1 cellular context compared by ENCODE assay signal in the genomic region with DNA sequence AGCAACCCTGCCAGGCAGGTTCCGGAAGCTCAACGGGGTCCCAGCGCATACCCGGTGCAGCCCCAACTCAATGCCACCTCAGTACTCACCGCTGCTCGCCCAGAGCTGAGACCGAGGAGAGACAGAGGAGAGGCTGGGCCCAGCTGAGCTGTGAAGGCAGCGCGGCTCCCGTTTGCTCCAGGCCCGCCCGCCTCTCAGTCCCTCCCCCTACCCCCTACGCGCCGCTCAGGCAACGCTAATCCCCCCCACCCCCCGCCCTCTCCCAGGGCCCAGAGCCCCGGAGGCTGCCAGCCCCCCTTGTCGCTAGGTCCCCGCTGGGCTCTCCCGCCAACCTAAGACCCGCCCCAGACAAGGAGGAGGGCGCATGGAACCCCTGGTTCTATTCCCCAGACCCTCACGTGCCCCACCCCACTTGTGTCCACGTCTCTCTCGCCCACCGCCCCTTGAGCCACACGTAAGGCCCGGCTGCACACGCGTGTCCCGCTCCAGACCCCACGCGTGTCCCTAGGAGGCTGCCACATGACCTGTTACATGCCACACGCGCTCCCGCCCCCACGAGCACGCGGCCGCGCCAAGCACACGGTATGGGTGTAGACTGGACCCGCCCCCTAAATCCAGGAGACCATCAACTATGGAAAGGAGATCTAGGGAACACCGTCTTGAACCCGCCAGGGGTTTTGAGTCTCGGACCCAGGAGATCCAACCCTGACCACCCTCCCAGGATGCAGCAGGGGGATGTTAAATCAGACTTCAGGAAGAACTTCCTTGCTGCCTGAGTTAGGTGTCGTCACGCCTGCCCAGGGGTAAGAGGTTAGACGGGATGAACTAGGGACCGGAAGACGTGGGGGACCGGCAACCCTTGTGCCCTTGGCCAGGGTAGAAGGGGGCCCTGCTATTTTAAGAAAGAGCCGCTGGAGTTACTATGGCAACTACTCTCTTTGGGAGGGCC.
A peak's percentile ranks its signal among the peaks of the same experiment; 100 is the strongest.
TF ChIP-seq lines count a peak whose summit lies in the region.

Gene PSD (minus strand): TSS at position 174 of the 949 bp plus-strand sequence. CDS start 1,747 bp downstream, outside the sequence.

TF ChIP-seq in GM23338, 12 proteins besides CTCF, POLR2A, EP300 and RAD21:
- TF ChIP-seq ZNF462 (CRISPR knock-in tag; IDR thresholded peaks at IDR 0.05) (no peak), CREB1 (CRISPR knock-in tag; IDR thresholded peaks at IDR 0.05; ENCODE audit: low read depth) (peak; percentile 51; the same call in 1 of the 2 replicates), EZH2 (IDR thresholded peaks at IDR 0.05; ENCODE audit: low read depth, unreplicated experiment) (no peak), EZH2phosphoT487 (IDR thresholded peaks at IDR 0.05; ENCODE audit: unreplicated experiment) (no peak), POLR2AphosphoS5 (IDR thresholded peaks at IDR 0.05; ENCODE audit: low read depth) (peak; percentile 46; the same call in 1 of the 2 replicates), NANOG (IDR thresholded peaks at IDR 0.05; ENCODE audit: borderline replicate concordance) (no peak)
- TF ChIP-seq, protein P1, sequence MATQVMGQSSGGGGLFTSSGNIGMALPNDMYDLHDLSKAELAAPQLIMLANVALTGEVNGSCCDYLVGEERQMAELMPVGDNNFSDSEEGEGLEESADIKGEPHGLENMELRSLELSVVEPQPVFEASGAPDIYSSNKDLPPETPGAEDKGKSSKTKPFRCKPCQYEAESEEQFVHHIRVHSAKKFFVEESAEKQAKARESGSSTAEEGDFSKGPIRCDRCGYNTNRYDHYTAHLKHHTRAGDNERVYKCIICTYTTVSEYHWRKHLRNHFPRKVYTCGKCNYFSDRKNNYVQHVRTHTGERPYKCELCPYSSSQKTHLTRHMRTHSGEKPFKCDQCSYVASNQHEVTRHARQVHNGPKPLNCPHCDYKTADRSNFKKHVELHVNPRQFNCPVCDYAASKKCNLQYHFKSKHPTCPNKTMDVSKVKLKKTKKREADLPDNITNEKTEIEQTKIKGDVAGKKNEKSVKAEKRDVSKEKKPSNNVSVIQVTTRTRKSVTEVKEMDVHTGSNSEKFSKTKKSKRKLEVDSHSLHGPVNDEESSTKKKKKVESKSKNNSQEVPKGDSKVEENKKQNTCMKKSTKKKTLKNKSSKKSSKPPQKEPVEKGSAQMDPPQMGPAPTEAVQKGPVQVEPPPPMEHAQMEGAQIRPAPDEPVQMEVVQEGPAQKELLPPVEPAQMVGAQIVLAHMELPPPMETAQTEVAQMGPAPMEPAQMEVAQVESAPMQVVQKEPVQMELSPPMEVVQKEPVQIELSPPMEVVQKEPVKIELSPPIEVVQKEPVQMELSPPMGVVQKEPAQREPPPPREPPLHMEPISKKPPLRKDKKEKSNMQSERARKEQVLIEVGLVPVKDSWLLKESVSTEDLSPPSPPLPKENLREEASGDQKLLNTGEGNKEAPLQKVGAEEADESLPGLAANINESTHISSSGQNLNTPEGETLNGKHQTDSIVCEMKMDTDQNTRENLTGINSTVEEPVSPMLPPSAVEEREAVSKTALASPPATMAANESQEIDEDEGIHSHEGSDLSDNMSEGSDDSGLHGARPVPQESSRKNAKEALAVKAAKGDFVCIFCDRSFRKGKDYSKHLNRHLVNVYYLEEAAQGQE (IDR thresholded peaks at IDR 0.05; ENCODE audit: unreplicated experiment): peak; percentile 15
